In the genomic region with DNA sequence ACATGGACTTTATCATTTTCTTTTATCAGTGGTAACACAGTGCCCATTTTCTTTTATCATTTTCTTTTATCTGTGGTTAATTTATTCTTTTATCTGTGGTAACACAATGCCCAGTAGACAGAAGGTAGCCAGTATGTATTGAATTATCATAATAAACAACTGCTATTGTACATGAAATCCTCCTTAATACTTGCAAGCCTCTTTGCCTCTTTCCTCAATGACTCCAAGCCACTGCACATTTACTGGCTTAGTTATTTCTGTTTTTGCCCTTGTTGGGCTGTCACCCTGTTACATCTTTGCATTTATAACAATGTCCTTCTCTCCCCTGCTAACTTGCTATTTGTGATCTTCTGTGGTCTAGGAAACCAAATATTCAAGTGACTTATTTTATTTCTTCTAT, we compare ENCODE assay signal across 7 cellular contexts.
"Had no signal": no experiment of that assay in that cellular context is flagged by ENCODE, and none has a peak within 500 bp of the region (broad histone marks: within the 10 kb centered on the region; RNA-seq: fewer than 3 reads in every experiment).

No MANE protein-coding gene starts in this region.

- DNase-seq: GM23248, GOT3, H7, HCEC 1CT had no signal

- H3K4me3 ChIP-seq: GM23248 had no signal

- H3K27ac Mint-ChIP-seq: IgD-negative memory B cell had no signal

- H3K27ac ChIP-seq: GM23248, HL-60 had no signal

- H3K4me1 Mint-ChIP-seq: IgD-negative memory B cell had no signal

- ATAC-seq: HepG2 had no signal

- H3K4me3 Mint-ChIP-seq: IgD-negative memory B cell had no signal

- H3K27me3 Mint-ChIP-seq: IgD-negative memory B cell had no signal
